ENCODE assay signal across 11 cellular contexts in genomic region chr2:196944570-196944969, GRCh38. TPM values are rescaled to one million over a fixed set of nuclear protein-coding genes. Genes with fewer than 3 reads are reported as not detected.
DNase-seq lines count a peak whose midpoint lies in the region; ATAC-seq lines count a peak whose summit lies in the region.
"Had no signal": no experiment of that assay in that cellular context is flagged by ENCODE, and none has a peak within 500 bp of the region (broad histone marks: within the 10 kb centered on the region; RNA-seq: fewer than 3 reads in every experiment).

No MANE protein-coding gene starts in this region.

- DNase-seq in CD1c-positive myeloid dendritic cell (ENCODE audit: extremely low spot score) (peak; percentile 43), GM19240 (ENCODE audit: insufficient read length, low spot score) (peak; percentile 18), left colon (no peak), COR-L47 (lab: John Stamatoyannopoulos, UW) (no peak), NCI-H748 treated with DMSO at 0.1 percent for 48 hours (lab: John Stamatoyannopoulos, UW) (no peak)
- DNase-seq: adrenal gland; stimulated activated CD4-positive, alpha-beta T cell treated with anti-CD3 and anti-CD28 coated beads, Interleukin-4, amount 100 ng/mL, for 1 hour; upper lobe of left lung had no signal

- intact Hi-C loops in left colon (cut with DNase I, micrococcal nuclease), result no loop called here

- ATAC-seq in HG02642 (IDR thresholded peaks at IDR 0.05; ENCODE audit: poor library complexity, unreplicated experiment), result peak; percentile 94
- ATAC-seq in HG03558 (IDR thresholded peaks at IDR 0.05; ENCODE audit: extremely low read depth, unreplicated experiment), result peak; percentile 84
- ATAC-seq in left colon, result no peak
- no peak for ATAC-seq in GM18861 (IDR thresholded peaks at IDR 0.05; ENCODE audit: unreplicated experiment)

RNA-seq across cellular contexts. Expression of gene PGAP1, which starts 18.1 kb away (rescaled TPM):
- 10 to 100 TPM; 15.0 to 17.2 TPM for total RNA-seq in left colon

Comparison
In these comparisons a context has a peak if more than half of its experiments do, and no peak if none do; other contexts are left out.
1. DNase-seq: peak in CD1c-positive myeloid dendritic cell (single experiment) and GM19240 (single experiment); none in left colon (0 of 2), COR-L47 (single experiment) and NCI-H748 treated with DMSO at 0.1 percent for 48 hours (single experiment).
2. ATAC-seq: peak in HG02642 (single experiment) and HG03558 (single experiment); none in left colon (single experiment) and GM18861 (single experiment).